12 cellular contexts compared by ENCODE assay signal in the genomic region with DNA sequence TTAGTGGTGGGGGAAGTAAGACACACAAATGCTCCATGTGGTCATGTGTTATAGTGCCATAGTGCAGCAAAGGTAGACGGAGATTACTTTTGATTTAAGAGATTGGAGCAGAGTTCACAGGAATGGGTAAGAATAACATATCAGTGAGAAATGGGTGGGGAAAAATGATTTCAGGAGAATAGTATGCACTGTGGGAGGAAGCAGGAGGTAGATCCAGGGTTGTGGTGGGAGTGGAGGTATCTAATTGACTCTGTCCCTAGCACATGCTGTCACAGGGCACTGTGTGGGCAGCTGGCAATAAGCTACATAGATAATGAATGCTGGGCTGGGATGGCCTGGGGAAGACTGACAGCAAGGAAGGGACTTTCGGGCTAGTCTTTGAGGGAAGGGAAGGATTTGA.
A peak's percentile ranks its signal among the peaks of the same experiment; 100 is the strongest.
DNase-seq lines count a peak whose midpoint lies in the region; ATAC-seq and TF ChIP-seq lines count a peak whose summit lies in the region.
"Had no signal": no experiment of that assay in that cellular context is flagged by ENCODE, and none has a peak within 500 bp of the region (broad histone marks: within the 10 kb centered on the region; RNA-seq: fewer than 3 reads in every experiment).

No MANE protein-coding gene starts in this region.

- CTCF ChIA-PET in activated CD8-positive, alpha-beta T cell treated with anti-CD3 and anti-CD28 coated beads for 36 hours (lab: Charles Lee): interaction anchor here (0.6 to 3.8 kb wide), 20 partner anchors 8 to 304 kb away, joined by 3 to 29 read pairs (median 4); no protein-coding TSS in a partner anchor
- CTCF ChIA-PET in activated CD8-positive, alpha-beta T cell treated with anti-CD3 and anti-CD28 coated beads, Interleukin-2, amount 10 ng/mL, durations not matched to agents 7 days and 5 days (lab: Charles Lee): interaction anchor here (1.0 to 5.1 kb wide), 23 partner anchors 8 to 266 kb away, joined by 3 to 51 read pairs (median 5); a partner anchor contains a TSS

- DNase-seq in activated CD8-positive, alpha-beta T cell treated with anti-CD3 and anti-CD28 coated beads for 36 hours: peak; percentile 29
- DNase-seq in activated CD8-positive, alpha-beta T cell treated with anti-CD3 and anti-CD28 coated beads, Interleukin-2, amount 10 ng/mL, durations not matched to agents 7 days and 5 days: no peak
- DNase-seq in SJSA1 (ENCODE audit: low read depth in 1 of 2, low spot score in 2 of 2): peak; percentile 53 to 56
- no peak for DNase-seq in right atrium auricular region (ENCODE audit: low spot score)
- DNase-seq in stimulated activated naive CD8-positive, alpha-beta T cell treated with anti-CD3 and anti-CD28 coated beads, Interleukin-15, amount 100 ng/mL, for 72 hours: no peak
- no peak for DNase-seq in endodermal cell
- DNase-seq: activated B cell treated with CpG ODN at 0.5 μM for 24 hours, aorta, H9, NCI-H524 treated with DMSO at 0.1 percent for 48 hours had no signal

- no peaks in the 10 kb centered on the region for H3K36me3 Mint-ChIP-seq in activated CD8-positive, alpha-beta T cell treated with anti-CD3 and anti-CD28 coated beads for 36 hours (ENCODE audit: low read depth)
- H3K36me3 Mint-ChIP-seq in activated CD8-positive, alpha-beta T cell treated with anti-CD3 and anti-CD28 coated beads, Interleukin-2, amount 10 ng/mL, durations not matched to agents 7 days and 5 days (ENCODE audit: low read depth): no peaks in the 10 kb centered on the region
- no peaks in the 10 kb centered on the region for H3K36me3 Mint-ChIP-seq in endodermal cell (ENCODE audit: low read depth)

- no peak for TF ChIP-seq POLR2A in GM18505 (IDR thresholded peaks at IDR 0.05; ENCODE audit: borderline replicate concordance, extremely low read depth, insufficient read depth, insufficient read length)

- POLR2A ChIA-PET in activated CD8-positive, alpha-beta T cell treated with anti-CD3 and anti-CD28 coated beads for 36 hours (lab: Charles Lee): interaction anchor here (1.3 to 4.3 kb wide), 2 partner anchors 25 to 68 kb away, joined by 3 to 16 read pairs; a partner anchor contains a TSS
- POLR2A ChIA-PET in activated CD8-positive, alpha-beta T cell treated with anti-CD3 and anti-CD28 coated beads, Interleukin-2, amount 10 ng/mL, durations not matched to agents 7 days and 5 days (lab: Charles Lee): interaction anchor here (1.2 to 2.3 kb wide), 2 partner anchors 68 to 206 kb away, joined by 3 to 19 read pairs; a partner anchor contains a TSS

- no peak overlapping the region for H3K27ac Mint-ChIP-seq in activated CD8-positive, alpha-beta T cell treated with anti-CD3 and anti-CD28 coated beads for 36 hours
- no peak overlapping the region for H3K27ac Mint-ChIP-seq in activated CD8-positive, alpha-beta T cell treated with anti-CD3 and anti-CD28 coated beads, Interleukin-2, amount 10 ng/mL, durations not matched to agents 7 days and 5 days
- no peak overlapping the region for H3K27ac Mint-ChIP-seq in stimulated activated naive CD8-positive, alpha-beta T cell treated with anti-CD3 and anti-CD28 coated beads, Interleukin-15, amount 100 ng/mL, for 72 hours
- H3K27ac Mint-ChIP-seq in endodermal cell: no peak overlapping the region
- H3K27ac Mint-ChIP-seq: activated B cell treated with CpG ODN at 0.5 μM for 24 hours, H9 had no signal

- no peak for TF ChIP-seq CTCF in activated CD8-positive, alpha-beta T cell treated with anti-CD3 and anti-CD28 coated beads for 36 hours (IDR thresholded peaks at IDR 0.05)
- no peak for TF ChIP-seq CTCF in right atrium auricular region (IDR thresholded peaks at IDR 0.05)
- no peak for TF ChIP-seq CTCF in endodermal cell (conservative IDR thresholded peaks at IDR 0.05)

- no peaks in the 10 kb centered on the region for H3K9me3 Mint-ChIP-seq in activated CD8-positive, alpha-beta T cell treated with anti-CD3 and anti-CD28 coated beads for 36 hours
- no peaks in the 10 kb centered on the region for H3K9me3 Mint-ChIP-seq in activated CD8-positive, alpha-beta T cell treated with anti-CD3 and anti-CD28 coated beads, Interleukin-2, amount 10 ng/mL, durations not matched to agents 7 days and 5 days (ENCODE audit: insufficient read depth)
- H3K9me3 Mint-ChIP-seq in stimulated activated naive CD8-positive, alpha-beta T cell treated with anti-CD3 and anti-CD28 coated beads, Interleukin-15, amount 100 ng/mL, for 72 hours: no peaks in the 10 kb centered on the region
- H3K9me3 Mint-ChIP-seq in endodermal cell: no peaks in the 10 kb centered on the region
- H3K9me3 Mint-ChIP-seq: activated B cell treated with CpG ODN at 0.5 μM for 24 hours, H9 had no signal

- intact Hi-C loops in activated CD8-positive, alpha-beta T cell treated with anti-CD3 and anti-CD28 coated beads for 36 hours (cut with micrococcal nuclease): loop anchor here (5.0 to 10.0 kb wide), 2 partner anchors 96 to 164 kb away; no protein-coding TSS in a partner anchor

- H3K4me3 ChIP-seq in SJSA1 (no peak overlapping the region), right atrium auricular region (no peak overlapping the region), endodermal cell (ENCODE audit: low read length) (no peak overlapping the region)

- H3K4me1 ChIP-seq in SJSA1 (replicated peaks): peaks cover 24% of the 10 kb centered on the region
- peaks cover 0 to 38% of the 10 kb centered on the region in 2 donors for H3K4me1 ChIP-seq in right atrium auricular region
- H3K4me1 ChIP-seq in endodermal cell (ENCODE audit: control insufficient read depth, insufficient read depth, low read length): peaks cover 6% of the 10 kb centered on the region

- H3K4me3 Mint-ChIP-seq in activated CD8-positive, alpha-beta T cell treated with anti-CD3 and anti-CD28 coated beads for 36 hours: no peak overlapping the region
- H3K4me3 Mint-ChIP-seq in activated CD8-positive, alpha-beta T cell treated with anti-CD3 and anti-CD28 coated beads, Interleukin-2, amount 10 ng/mL, durations not matched to agents 7 days and 5 days: no peak overlapping the region
- no peak overlapping the region for H3K4me3 Mint-ChIP-seq in stimulated activated naive CD8-positive, alpha-beta T cell treated with anti-CD3 and anti-CD28 coated beads, Interleukin-15, amount 100 ng/mL, for 72 hours
- H3K4me3 Mint-ChIP-seq in endodermal cell: no peak overlapping the region
- H3K4me3 Mint-ChIP-seq: activated B cell treated with CpG ODN at 0.5 μM for 24 hours, H9 had no signal

- H3K9ac ChIP-seq in endodermal cell (ENCODE audit: extremely low read depth, low read length, poor library complexity, severe bottlenecking): no peak overlapping the region

- peaks cover 22% of the 10 kb centered on the region for H3K4me1 Mint-ChIP-seq in activated CD8-positive, alpha-beta T cell treated with anti-CD3 and anti-CD28 coated beads for 36 hours (ENCODE audit: low read depth)
- peaks cover 12% of the 10 kb centered on the region for H3K4me1 Mint-ChIP-seq in activated CD8-positive, alpha-beta T cell treated with anti-CD3 and anti-CD28 coated beads, Interleukin-2, amount 10 ng/mL, durations not matched to agents 7 days and 5 days (ENCODE audit: low read depth)
- H3K4me1 Mint-ChIP-seq in stimulated activated naive CD8-positive, alpha-beta T cell treated with anti-CD3 and anti-CD28 coated beads, Interleukin-15, amount 100 ng/mL, for 72 hours: peaks cover 11% of the 10 kb centered on the region
- peaks cover 9% of the 10 kb centered on the region for H3K4me1 Mint-ChIP-seq in endodermal cell

- peak; percentile 48 for ATAC-seq in activated CD8-positive, alpha-beta T cell treated with anti-CD3 and anti-CD28 coated beads for 36 hours
- no peak for ATAC-seq in activated CD8-positive, alpha-beta T cell treated with anti-CD3 and anti-CD28 coated beads, Interleukin-2, amount 10 ng/mL, durations not matched to agents 7 days and 5 days
- peak; percentile 63 for ATAC-seq in stimulated activated naive CD8-positive, alpha-beta T cell treated with anti-CD3 and anti-CD28 coated beads, Interleukin-15, amount 100 ng/mL, for 72 hours
- ATAC-seq in GM18505 (IDR thresholded peaks at IDR 0.05; ENCODE audit: unreplicated experiment) (no peak), GM19351 (IDR thresholded peaks at IDR 0.05; ENCODE audit: unreplicated experiment) (no peak)

- H3K36me3 ChIP-seq in SJSA1: no peaks in the 10 kb centered on the region
- no peaks in the 10 kb centered on the region for H3K36me3 ChIP-seq in right atrium auricular region
- no peaks in the 10 kb centered on the region for H3K36me3 ChIP-seq in endodermal cell (ENCODE audit: control insufficient read depth, insufficient read depth, low read length)

- no peaks in the 10 kb centered on the region for H3K27me3 Mint-ChIP-seq in activated CD8-positive, alpha-beta T cell treated with anti-CD3 and anti-CD28 coated beads for 36 hours
- H3K27me3 Mint-ChIP-seq in activated CD8-positive, alpha-beta T cell treated with anti-CD3 and anti-CD28 coated beads, Interleukin-2, amount 10 ng/mL, durations not matched to agents 7 days and 5 days (ENCODE audit: low read depth): peaks cover 5% of the 10 kb centered on the region
- no peaks in the 10 kb centered on the region for H3K27me3 Mint-ChIP-seq in stimulated activated naive CD8-positive, alpha-beta T cell treated with anti-CD3 and anti-CD28 coated beads, Interleukin-15, amount 100 ng/mL, for 72 hours
- no peaks in the 10 kb centered on the region for H3K27me3 Mint-ChIP-seq in endodermal cell (ENCODE audit: insufficient read depth)
- H3K27me3 Mint-ChIP-seq: activated B cell treated with CpG ODN at 0.5 μM for 24 hours had no signal

- H3K27ac ChIP-seq in SJSA1 (peak overlapping the region; percentile 45), right atrium auricular region (peak overlapping the region; percentile 43 to 63), endodermal cell (ENCODE audit: low read depth, low read length) (no peak overlapping the region)

- H3K27me3 ChIP-seq in SJSA1 (replicated peaks) (no peaks in the 10 kb centered on the region), right atrium auricular region (no peaks in the 10 kb centered on the region), endodermal cell (ENCODE audit: control insufficient read depth, insufficient read depth, low read length, poor library complexity, severe bottlenecking) (no peaks in the 10 kb centered on the region)

- H3K9me3 ChIP-seq in SJSA1 (replicated peaks) (no peaks in the 10 kb centered on the region), right atrium auricular region (no peaks in the 10 kb centered on the region), endodermal cell (ENCODE audit: control insufficient read depth, low read length) (no peaks in the 10 kb centered on the region)

- 81 to 95% methylated on average over 2 of the region's 2 CpGs for WGBS in endodermal cell (ENCODE audit: insufficient coverage in 1 of 2, insufficient read length in 1 of 2), 2 experiments

Comparison
In these comparisons a context has a peak if more than half of its experiments do, and no peak if none do; other contexts are left out.
1. ATAC-seq: peak in activated CD8-positive, alpha-beta T cell treated with anti-CD3 and anti-CD28 coated beads for 36 hours (single experiment) and stimulated activated naive CD8-positive, alpha-beta T cell treated with anti-CD3 and anti-CD28 coated beads, Interleukin-15, amount 100 ng/mL, for 72 hours (single experiment); none in activated CD8-positive, alpha-beta T cell treated with anti-CD3 and anti-CD28 coated beads, Interleukin-2, amount 10 ng/mL, durations not matched to agents 7 days and 5 days (single experiment), GM18505 (single experiment) and GM19351 (single experiment).
2. DNase-seq: peak in activated CD8-positive, alpha-beta T cell treated with anti-CD3 and anti-CD28 coated beads for 36 hours (single experiment) and SJSA1 (2 of 2); none in activated CD8-positive, alpha-beta T cell treated with anti-CD3 and anti-CD28 coated beads, Interleukin-2, amount 10 ng/mL, durations not matched to agents 7 days and 5 days (single experiment), right atrium auricular region (single experiment), stimulated activated naive CD8-positive, alpha-beta T cell treated with anti-CD3 and anti-CD28 coated beads, Interleukin-15, amount 100 ng/mL, for 72 hours (0 of 2) and endodermal cell (single experiment).